ENCODE assay signal across 8 cellular contexts in the genomic region with DNA sequence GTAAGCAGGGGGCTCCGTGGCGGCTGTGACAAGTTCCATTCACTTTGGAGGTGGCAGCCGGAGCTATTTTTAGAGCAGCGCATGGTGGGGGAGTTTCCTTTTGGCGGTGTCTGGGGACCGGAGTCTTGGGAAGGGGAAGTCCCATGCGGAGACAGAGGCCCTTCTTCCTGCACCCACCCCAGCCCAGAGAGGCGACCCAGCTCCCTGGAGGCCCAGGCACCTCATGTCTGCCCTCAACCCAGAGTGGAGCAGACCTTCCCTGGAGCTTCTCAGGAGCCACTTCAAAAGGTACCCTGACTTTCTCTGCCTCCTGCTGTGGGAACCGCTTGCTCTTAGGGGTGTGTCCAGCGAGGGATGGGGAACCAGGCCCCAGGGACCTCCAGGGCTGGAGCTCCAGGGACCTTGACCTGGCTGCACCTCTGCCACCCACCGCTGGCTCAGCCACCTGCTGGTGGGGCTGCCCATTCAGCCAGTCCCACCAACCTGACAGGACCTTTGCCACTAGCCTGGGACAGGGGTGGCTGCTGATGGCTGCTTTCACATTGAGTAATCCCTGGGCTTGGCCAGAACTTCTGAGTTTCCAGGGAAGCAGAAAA. TPM values are rescaled to one million over a fixed set of nuclear protein-coding genes. Genes with fewer than 3 reads are reported as not detected.
A peak's percentile ranks its signal among the peaks of the same experiment; 100 is the strongest.
DNase-seq lines count a peak whose midpoint lies in the region; ATAC-seq and TF ChIP-seq lines count a peak whose summit lies in the region.

No MANE protein-coding gene starts in this region.

- no peaks in the 10 kb centered on the region for H3K36me3 ChIP-seq in mucosa of descending colon (ENCODE audit: low read depth)

- H3K4me3 ChIP-seq in mucosa of descending colon = no peak overlapping the region

- peak; percentile 45 for ATAC-seq in Right ventricle myocardium inferior
- ATAC-seq in HG03442 (IDR thresholded peaks at IDR 0.05; ENCODE audit: unreplicated experiment) = peak; percentile 42
- ATAC-seq in mucosa of descending colon = peak; percentile 7

- DNase-seq in Right ventricle myocardium inferior (ENCODE audit: missing footprints) = no peak
- DNase-seq in cardiac septum (ENCODE audit: low spot score) = no peak
- peak; percentile 70 to 72 for DNase-seq in activated T-cell treated with anti-CD3 and anti-CD28 coated beads, Interleukin-2, amount 50 U/mL, for 48 hours
- DNase-seq in mucosa of descending colon = no peak
- DNase-seq in DMS153 (lab: John Stamatoyannopoulos, UW) = no peak
- DNase-seq in NCI-H1694 (lab: John Stamatoyannopoulos, UW) = no peak
- DNase-seq in DMS153 treated with DMSO at 0.1 percent for 48 hours (lab: John Stamatoyannopoulos, UW; ENCODE audit: unreplicated experiment) = no peak

- intact Hi-C loops in Right ventricle myocardium inferior (cut with DNase I) = no loop called here
- intact Hi-C loops in cardiac septum (cut with DNase I) = no loop called here
- intact Hi-C loops in mucosa of descending colon (cut with DNase I, micrococcal nuclease) = no loop called here

- TF ChIP-seq CTCF in mucosa of descending colon (IDR thresholded peaks at IDR 0.05) = no peak

- peaks cover 12% of the 10 kb centered on the region for H3K4me1 ChIP-seq in mucosa of descending colon (ENCODE audit: low read depth)

- no peaks in the 10 kb centered on the region for H3K9me3 ChIP-seq in mucosa of descending colon

RNA-seq across cellular contexts. Expression of a gene that starts 34.1 kb away (rescaled TPM):
- total RNA-seq in Right ventricle myocardium inferior (10.5 TPM), cardiac septum (11.6 TPM), mucosa of descending colon (10 to 100 TPM; 41.1 to 65.0 (median 51.8) TPM)

Comparison
In these comparisons a context has a peak if more than half of its experiments do, and no peak if none do; other contexts are left out.
1. DNase-seq: peak in activated T-cell treated with anti-CD3 and anti-CD28 coated beads, Interleukin-2, amount 50 U/mL, for 48 hours (2 of 2); none in Right ventricle myocardium inferior (single experiment), cardiac septum (single experiment), mucosa of descending colon (0 of 3), DMS153 (single experiment), NCI-H1694 (single experiment) and DMS153 treated with DMSO at 0.1 percent for 48 hours (single experiment).
2. Peak in every context shown above with its lines, with median percentiles within 50 percentile points of each other: ATAC-seq.